Comparison of ENCODE assay signal across 14 cellular contexts in the genomic region with DNA sequence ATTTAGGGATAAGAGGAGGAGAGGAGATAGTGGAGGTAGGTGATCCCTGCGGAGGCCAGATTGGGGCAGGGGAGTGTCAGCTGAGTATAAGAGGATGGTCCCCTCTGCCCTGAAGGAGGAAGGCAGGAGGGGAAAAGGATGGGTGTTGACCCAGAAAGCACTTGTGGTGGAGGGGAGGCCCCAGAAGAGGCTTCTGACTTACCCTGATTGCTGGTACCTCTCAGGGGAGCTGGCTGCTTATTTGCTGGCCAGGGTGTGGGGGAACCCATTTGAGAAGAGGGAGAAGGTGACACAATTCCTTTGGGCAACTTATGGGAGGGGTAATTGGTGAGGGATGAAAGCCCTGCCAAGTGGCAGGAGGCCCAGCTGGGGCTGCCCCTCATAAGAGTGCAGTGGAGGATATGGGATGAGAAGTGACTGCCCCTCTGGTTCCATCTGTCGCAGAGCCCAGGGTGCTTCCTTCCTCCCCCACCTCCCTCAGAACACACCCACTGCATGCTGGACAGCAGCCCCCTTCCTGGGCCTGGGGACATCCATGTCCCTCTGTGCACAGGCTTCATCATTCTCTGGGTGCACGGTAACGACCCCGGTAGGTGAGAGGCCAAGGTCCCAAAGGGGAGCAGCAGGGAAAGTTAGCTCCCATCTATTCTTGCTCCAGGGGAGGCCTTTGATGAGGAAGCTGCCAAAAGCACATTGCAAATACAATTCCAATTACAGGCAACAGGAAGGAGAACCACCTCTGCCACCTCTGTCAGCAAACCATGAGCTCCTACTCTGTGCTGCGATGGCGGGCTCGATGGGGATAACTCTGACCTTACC. TPM values are rescaled to one million over a fixed set of nuclear protein-coding genes. Genes with fewer than 3 reads are reported as not detected.
DNase-seq lines count a peak whose midpoint lies in the region; ATAC-seq and TF ChIP-seq lines count a peak whose summit lies in the region.
"Had no signal": no experiment of that assay in that cellular context is flagged by ENCODE, and none has a peak within 500 bp of the region (broad histone marks: within the 10 kb centered on the region; RNA-seq: fewer than 3 reads in every experiment).

No MANE protein-coding gene starts in this region.

- H2BK15ac ChIP-seq in IMR-90 (ENCODE audit: low read depth, low read length) (no peak overlapping the region), neuronal stem cell (ENCODE audit: low read length) (peak overlapping the region; percentile 34)

- H2AFZ ChIP-seq in IMR-90 (replicated peaks; ENCODE audit: low read length, poor library complexity), result peak overlapping the region; percentile 32
- H2AFZ ChIP-seq in neuronal stem cell (ENCODE audit: low read length), result no peak overlapping the region

- H4K8ac ChIP-seq in IMR-90 (ENCODE audit: low read depth in 2 of 2, low read length in 2 of 2) (no peak overlapping the region), neuronal stem cell (ENCODE audit: low read depth, low read length) (no peak overlapping the region)

- POLR2A ChIA-PET in IMR-90 (lab: Charles Lee; ENCODE audit: unreplicated experiment) (no interaction called here), HEK293T (lab: Yijun Ruan, JAX) (no interaction called here)

- H3K56ac ChIP-seq in IMR-90 (ENCODE audit: extremely low read depth, insufficient read depth, low read length), result no peak overlapping the region

- H3K27me3 ChIP-seq in IMR-90 (ENCODE audit: control insufficient read depth, insufficient read depth, low read length) (peaks cover 86% of the 10 kb centered on the region), neuronal stem cell (ENCODE audit: control insufficient read depth in 3 of 3, insufficient read depth in 3 of 3, low read depth in 1 of 3, low read length in 3 of 3) (peaks cover 7 to 90% (median 29%) of the 10 kb centered on the region in 3 experiments), vagina (no peaks in the 10 kb centered on the region)
- H3K27me3 ChIP-seq: BLaER1 had no signal

- H3K9me1 ChIP-seq in IMR-90 (ENCODE audit: insufficient read depth, low read length), result peaks cover 3% of the 10 kb centered on the region; the same call in 1 of the 2 replicates

- H3K4me1 ChIP-seq in IMR-90 (ENCODE audit: control insufficient read depth, insufficient read depth, low read length) (peaks cover 2% of the 10 kb centered on the region; the same call in 1 of the 2 replicates), neuronal stem cell (ENCODE audit: control insufficient read depth in 2 of 2, insufficient read depth in 1 of 2, low read depth in 1 of 2, low read length in 2 of 2) (peaks cover 0 to 19% of the 10 kb centered on the region in 2 donors), vagina (peaks cover 20% of the 10 kb centered on the region)
- H3K4me1 ChIP-seq: BLaER1 had no signal

- H3K4me3 Mint-ChIP-seq in Calu3 (ENCODE audit: low read depth, unreplicated experiment), result no peak overlapping the region
- H3K4me3 Mint-ChIP-seq: CD8-positive, alpha-beta memory T cell had no signal

- H3K14ac ChIP-seq in IMR-90 (replicated peaks; ENCODE audit: low read depth, low read length) (no peak overlapping the region), neuronal stem cell (ENCODE audit: low read length) (no peak overlapping the region)

- H3K23ac ChIP-seq in IMR-90 (ENCODE audit: low read depth, low read length) (no peak overlapping the region), neuronal stem cell (ENCODE audit: low read depth, low read length, poor library complexity) (no peak overlapping the region)

- no peak for DNase-seq in Calu3
- DNase-seq in IMR-90, result no peak
- DNase-seq in cerebellum (ENCODE audit: low spot score), result peak; percentile 67
- DNase-seq in neuronal stem cell (ENCODE audit: low spot score), result no peak
- DNase-seq in HEK293T (ENCODE audit: extremely low spot score), result no peak
- no peak for DNase-seq in vagina (ENCODE audit: extremely low spot score in 2 of 2)
- DNase-seq: CD8-positive, alpha-beta memory T cell; HCEC 1CT; NCI-H1092; NCI-H510A treated with DMSO at 0.1 percent for 48 hours had no signal

- TF ChIP-seq RAD21 in IMR-90 (IDR thresholded peaks at IDR 0.05; ENCODE audit: low read length), result no peak

- peak overlapping the region; percentile 23 for H3K27ac Mint-ChIP-seq in Calu3 (ENCODE audit: unreplicated experiment)
- H3K27ac Mint-ChIP-seq: CD8-positive, alpha-beta memory T cell had no signal

- no peaks in the 10 kb centered on the region for H3K9me3 Mint-ChIP-seq in Calu3 (ENCODE audit: low read depth, unreplicated experiment)
- H3K9me3 Mint-ChIP-seq: CD8-positive, alpha-beta memory T cell had no signal

- H4K5ac ChIP-seq in IMR-90 (ENCODE audit: low read depth, low read length), result no peak overlapping the region

- H3K79me1 ChIP-seq in IMR-90 (ENCODE audit: low read depth in 1 of 2, low read length in 2 of 2) (no peaks in the 10 kb centered on the region), neuronal stem cell (ENCODE audit: low read depth, low read length) (no peaks in the 10 kb centered on the region)

- TF ChIP-seq CTCF in Calu3 (IDR thresholded peaks at IDR 0.05; ENCODE audit: unreplicated experiment) (no peak), IMR-90 (conservative IDR thresholded peaks at IDR 0.05; ENCODE audit: low read depth, low read length) (no peak), vagina (IDR thresholded peaks at IDR 0.05) (no peak)

- H3K27me3 Mint-ChIP-seq in Calu3 (ENCODE audit: unreplicated experiment), result peaks cover 11% of the 10 kb centered on the region

- H3K4ac ChIP-seq in IMR-90 (ENCODE audit: low read depth, low read length), result no peak overlapping the region
- H3K4ac ChIP-seq in neuronal stem cell (ENCODE audit: low read length), result no peak overlapping the region

- dilution Hi-C loops in IMR-90 (cut with HindIII; ENCODE audit: low sequenced_read_pairs, unreplicated experiment), result no loop called here

- ATAC-seq in IMR-90 (ENCODE audit: low read depth) (no peak), GM19023 (IDR thresholded peaks at IDR 0.05; ENCODE audit: unreplicated experiment) (no peak), HG02938 (IDR thresholded peaks at IDR 0.05; ENCODE audit: unreplicated experiment) (no peak)

- CTCF ChIA-PET in Calu3 (lab: Charles Lee) (interaction anchor here (1.0 to 1.3 kb wide), 2 partner anchors 16 to 93 kb away, joined by 3 to 6 read pairs; no protein-coding TSS in a partner anchor), IMR-90 (lab: Yijun Ruan, JAX) (no interaction called here), HEK293T (lab: Yijun Ruan, JAX) (interaction anchor here (0.6 kb wide), 1 partner anchor 116 kb away, joined by 3 read pairs; no protein-coding TSS in a partner anchor)

- H3K36me3 Mint-ChIP-seq in Calu3 (ENCODE audit: insufficient read depth, unreplicated experiment), result peaks cover 36% of the 10 kb centered on the region
- H3K36me3 Mint-ChIP-seq: CD8-positive, alpha-beta memory T cell had no signal

- intact Hi-C loops in Calu3 (cut with micrococcal nuclease; ENCODE audit: unreplicated experiment), result no loop called here
- intact Hi-C loops in IMR-90 (cut with micrococcal nuclease), result no loop called here
- intact Hi-C loops in vagina (cut with DNase I), result no loop called here

- no peak overlapping the region for H3K18ac ChIP-seq in IMR-90 (ENCODE audit: low read depth, low read length)
- H3K18ac ChIP-seq in neuronal stem cell (ENCODE audit: low read length), result peak overlapping the region; percentile 7

- H2BK20ac ChIP-seq in IMR-90 (ENCODE audit: low read depth, low read length), result no peak overlapping the region

- H3K36me3 ChIP-seq in IMR-90 (ENCODE audit: control insufficient read depth, insufficient read depth, low read length), result no peaks in the 10 kb centered on the region
- no peaks in the 10 kb centered on the region for H3K36me3 ChIP-seq in neuronal stem cell (replicated peaks in 1 of 2; ENCODE audit: control insufficient read depth in 2 of 2, insufficient read depth in 2 of 2, low read length in 2 of 2)
- H3K36me3 ChIP-seq in vagina, result no peaks in the 10 kb centered on the region
- H3K36me3 ChIP-seq: BLaER1 had no signal

- H3K4me1 Mint-ChIP-seq in Calu3 (ENCODE audit: low read depth, unreplicated experiment), result peaks cover 49% of the 10 kb centered on the region

- H2BK5ac ChIP-seq in IMR-90 (ENCODE audit: low read depth, low read length, poor library complexity, severe bottlenecking) (no peak overlapping the region), neuronal stem cell (ENCODE audit: low read length) (no peak overlapping the region)

- TF ChIP-seq POLR2A in IMR-90 (IDR thresholded peaks at IDR 0.05; ENCODE audit: low read depth, low read length), result no peak
- TF ChIP-seq POLR2A in vagina (IDR thresholded peaks at IDR 0.05), result no peak

- 100% methylated on average over 1 of the region's 8 CpGs; no CpG with 5 or more reads in 1 of the 2 experiments for WGBS in IMR-90 (ENCODE audit: extremely low coverage in 2 of 2, insufficient read length in 1 of 2), 2 experiments
- no CpG with 5 or more reads among the region's 8 CpGs for WGBS in neuronal stem cell (ENCODE audit: extremely low coverage in 2 of 2, insufficient read length in 2 of 2, insufficient replicate concordance in 1 of 2), 2 donors

- H2BK120ac ChIP-seq in IMR-90 (ENCODE audit: low read depth, low read length) (no peak overlapping the region), neuronal stem cell (ENCODE audit: low read depth, low read length) (no peak overlapping the region)

- H3K27ac ChIP-seq in IMR-90 (ENCODE audit: insufficient read depth, low read length) (no peak overlapping the region), neuronal stem cell (replicated peaks; ENCODE audit: low read length) (no peak overlapping the region), vagina (no peak overlapping the region)
- H3K27ac ChIP-seq: BLaER1 had no signal

- H4K20me1 ChIP-seq in IMR-90 (ENCODE audit: insufficient read depth, low read length), result 0 out of 2 replicates have a peak, but pooled peaks cover 4% of the 10 kb centered on the region
- H4K20me1 ChIP-seq: BLaER1 had no signal

- H3K9me3 ChIP-seq in IMR-90 (ENCODE audit: control insufficient read depth, insufficient read depth, low read length) (no peaks in the 10 kb centered on the region), neuronal stem cell (replicated peaks in 1 of 2; ENCODE audit: control insufficient read depth in 2 of 2, insufficient read depth in 1 of 2, low read depth in 1 of 2, low read length in 2 of 2) (peaks cover 0 to 2% of the 10 kb centered on the region in 2 donors), vagina (no peaks in the 10 kb centered on the region)

- in situ Hi-C loops in IMR-90 (cut with MboI; ENCODE audit: low sequenced_read_pairs), result no loop called here

- peak overlapping the region; percentile 51 for H2BK12ac ChIP-seq in neuronal stem cell (ENCODE audit: low read length)

- H2AK9ac ChIP-seq in IMR-90 (replicated peaks; ENCODE audit: low read depth, low read length, poor library complexity), result no peak overlapping the region

- H3K4me3 ChIP-seq in IMR-90 (ENCODE audit: insufficient read depth, low read depth, low read length) (no peak overlapping the region), neuronal stem cell (ENCODE audit: low read length in 2 of 2) (no peak overlapping the region), vagina (no peak overlapping the region)
- H3K4me3 ChIP-seq: BLaER1 had no signal

- H3K4me2 ChIP-seq in IMR-90 (ENCODE audit: low read depth, low read length) (no peak overlapping the region), neuronal stem cell (ENCODE audit: insufficient read depth, low read length, poor library complexity, severe bottlenecking) (no peak overlapping the region)
- H3K4me2 ChIP-seq: BLaER1 had no signal

- no peak overlapping the region for H4K91ac ChIP-seq in IMR-90 (ENCODE audit: insufficient read depth, low read depth, low read length)
- no peak overlapping the region for H4K91ac ChIP-seq in neuronal stem cell (ENCODE audit: low read depth, low read length, poor library complexity)

- BruUV-seq in Calu3 (replicated peaks; lab: Mats Ljungman, UMichigan) (no TSS peak), IMR-90 (replicated peaks; lab: Mats Ljungman, UMichigan) (no TSS peak)

- no peak overlapping the region for H2AK5ac ChIP-seq in IMR-90 (ENCODE audit: low read depth, low read length)
- peak overlapping the region; percentile 8 for H2AK5ac ChIP-seq in neuronal stem cell (ENCODE audit: low read depth, low read length)

- H3K9ac ChIP-seq in IMR-90 (ENCODE audit: low read depth, low read length) (no peak overlapping the region), neuronal stem cell (ENCODE audit: low read depth, low read length, poor library complexity) (no peak overlapping the region)
- H3K9ac ChIP-seq: BLaER1 had no signal

RNA-seq across cellular contexts. Expression of a gene that starts 1.4 kb away (rescaled TPM):
- total RNA-seq in Calu3 (2022), result 31.8 and 41.6 TPM in 2 replicates
- total RNA-seq in IMR-90 (2012; rRNA removed), result under 0.01 TPM in 2 replicates
- polyA plus RNA-seq in IMR-90 (2012; rRNA removed), result 0.14 and 0.17 TPM in 2 replicates
- polyA plus RNA-seq in IMR-90 (2012; cell fraction: cytosol; rRNA removed), result 0.12 and 0.35 TPM in 2 replicates
- 0.16 and 0.36 TPM in 2 replicates for polyA plus RNA-seq in IMR-90 (2012; cell fraction: nucleus; rRNA removed; ENCODE audit: low replicate concordance)
- total RNA-seq in cerebellum, result 44.8 TPM
- 17.1 TPM for polyA plus RNA-seq in neuronal stem cell (2013, experiment 1 of 2)
- polyA plus RNA-seq in neuronal stem cell (2013, experiment 2 of 2), result 16.2 TPM
- 0.25 TPM for total RNA-seq in vagina
- total RNA-seq: CD8-positive, alpha-beta memory T cell; MCF 10A had no signal
- polyA plus RNA-seq: CD8-positive, alpha-beta memory T cell had no signal

RNA-seq across cellular contexts. Expression of a gene that starts 39.2 kb away (rescaled TPM):
- total RNA-seq in Calu3 (2022) (not detected in 2 replicates), IMR-90 (2012; rRNA removed) (not detected in 2 replicates), cerebellum (0.09 TPM), vagina (not detected)
- not detected in 2 replicates for polyA plus RNA-seq in IMR-90 (2012; rRNA removed)
- not detected in 2 replicates for polyA plus RNA-seq in IMR-90 (2012; cell fraction: cytosol; rRNA removed)
- not detected in 2 replicates for polyA plus RNA-seq in IMR-90 (2012; cell fraction: nucleus; rRNA removed; ENCODE audit: low replicate concordance)
- polyA plus RNA-seq in neuronal stem cell (2013, experiment 1 of 2), result not detected
- 0.01 TPM for polyA plus RNA-seq in neuronal stem cell (2013, experiment 2 of 2)
- total RNA-seq: CD8-positive, alpha-beta memory T cell; MCF 10A had no signal
- polyA plus RNA-seq: CD8-positive, alpha-beta memory T cell had no signal

RNA-seq across cellular contexts. Expression of a gene that starts 57.5 kb away (rescaled TPM):
- total RNA-seq in Calu3 (2022), result 0.45 TPM in 1 of 2 replicates, not detected in the other
- total RNA-seq in IMR-90 (2012; rRNA removed), result not detected in 2 replicates
- polyA plus RNA-seq in IMR-90 (2012; rRNA removed), result 0.10 TPM in 1 of 2 replicates, not detected in the other
- not detected in 2 replicates for polyA plus RNA-seq in IMR-90 (2012; cell fraction: cytosol; rRNA removed)
- 0.11 TPM in 1 of 2 replicates, not detected in the other for polyA plus RNA-seq in IMR-90 (2012; cell fraction: nucleus; rRNA removed; ENCODE audit: low replicate concordance)
- 1.2 TPM for total RNA-seq in cerebellum
- not detected for polyA plus RNA-seq in neuronal stem cell (2013, experiment 1 of 2)
- polyA plus RNA-seq in neuronal stem cell (2013, experiment 2 of 2), result 0.04 TPM
- total RNA-seq in vagina, result 3.4 TPM
- total RNA-seq: CD8-positive, alpha-beta memory T cell; MCF 10A had no signal
- polyA plus RNA-seq: CD8-positive, alpha-beta memory T cell had no signal

Comparison
In these comparisons a context has a peak if more than half of its experiments do, and no peak if none do; other contexts are left out.
1. RNA of a gene that starts 1.4 kb away (total RNA-seq): 44.8 TPM in cerebellum (single experiment) and 31.8 to 41.6 TPM in Calu3; 0.25 TPM in vagina (single experiment) and under 0.01 TPM in IMR-90; every median in the first group is over 10 times any median in the second.